ENCODE assay signal across 1 cellular context in the genomic region with DNA sequence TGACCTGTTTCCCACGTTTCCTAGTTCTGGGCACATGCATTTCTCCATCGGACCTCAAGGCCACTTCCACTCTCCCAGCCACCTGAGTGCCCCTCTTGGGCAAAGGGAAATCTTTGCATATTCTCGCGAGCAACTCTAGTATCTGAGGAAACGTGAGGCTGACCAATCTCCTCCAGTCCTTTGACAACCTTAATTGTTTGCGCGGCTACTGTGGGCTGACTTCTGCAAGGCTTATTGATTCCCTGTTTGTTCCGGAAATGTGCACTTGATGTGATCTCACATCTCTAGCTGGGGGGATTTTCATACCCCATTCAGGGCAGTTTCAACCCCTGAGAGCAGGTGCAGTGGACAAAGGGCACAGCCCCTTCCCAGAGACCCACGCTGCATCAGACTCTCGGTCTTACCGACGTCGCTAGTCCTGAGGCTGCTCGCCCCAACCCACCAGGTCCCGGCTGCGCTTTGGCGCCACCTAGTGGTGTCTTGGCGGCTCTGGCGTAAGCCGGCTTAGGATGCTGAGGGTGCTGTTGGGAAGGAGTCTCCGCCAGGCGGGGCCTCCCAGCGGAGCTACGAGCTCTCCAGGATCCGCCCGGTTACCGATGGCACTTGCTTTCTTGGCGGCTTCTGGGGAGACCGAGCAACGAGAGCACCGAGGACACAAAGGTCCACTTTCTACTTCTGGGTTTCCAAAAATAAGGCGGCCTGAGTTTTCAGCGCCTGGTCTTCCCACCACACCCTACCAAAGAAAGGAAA.
TF ChIP-seq lines count a peak whose summit lies in the region.

No MANE protein-coding gene starts in this region.

TF ChIP-seq in HepG2, 621 proteins besides CTCF, POLR2A, EP300 and RAD21 (continued from another document and continues in another):
- TF ChIP-seq, protein P1, sequence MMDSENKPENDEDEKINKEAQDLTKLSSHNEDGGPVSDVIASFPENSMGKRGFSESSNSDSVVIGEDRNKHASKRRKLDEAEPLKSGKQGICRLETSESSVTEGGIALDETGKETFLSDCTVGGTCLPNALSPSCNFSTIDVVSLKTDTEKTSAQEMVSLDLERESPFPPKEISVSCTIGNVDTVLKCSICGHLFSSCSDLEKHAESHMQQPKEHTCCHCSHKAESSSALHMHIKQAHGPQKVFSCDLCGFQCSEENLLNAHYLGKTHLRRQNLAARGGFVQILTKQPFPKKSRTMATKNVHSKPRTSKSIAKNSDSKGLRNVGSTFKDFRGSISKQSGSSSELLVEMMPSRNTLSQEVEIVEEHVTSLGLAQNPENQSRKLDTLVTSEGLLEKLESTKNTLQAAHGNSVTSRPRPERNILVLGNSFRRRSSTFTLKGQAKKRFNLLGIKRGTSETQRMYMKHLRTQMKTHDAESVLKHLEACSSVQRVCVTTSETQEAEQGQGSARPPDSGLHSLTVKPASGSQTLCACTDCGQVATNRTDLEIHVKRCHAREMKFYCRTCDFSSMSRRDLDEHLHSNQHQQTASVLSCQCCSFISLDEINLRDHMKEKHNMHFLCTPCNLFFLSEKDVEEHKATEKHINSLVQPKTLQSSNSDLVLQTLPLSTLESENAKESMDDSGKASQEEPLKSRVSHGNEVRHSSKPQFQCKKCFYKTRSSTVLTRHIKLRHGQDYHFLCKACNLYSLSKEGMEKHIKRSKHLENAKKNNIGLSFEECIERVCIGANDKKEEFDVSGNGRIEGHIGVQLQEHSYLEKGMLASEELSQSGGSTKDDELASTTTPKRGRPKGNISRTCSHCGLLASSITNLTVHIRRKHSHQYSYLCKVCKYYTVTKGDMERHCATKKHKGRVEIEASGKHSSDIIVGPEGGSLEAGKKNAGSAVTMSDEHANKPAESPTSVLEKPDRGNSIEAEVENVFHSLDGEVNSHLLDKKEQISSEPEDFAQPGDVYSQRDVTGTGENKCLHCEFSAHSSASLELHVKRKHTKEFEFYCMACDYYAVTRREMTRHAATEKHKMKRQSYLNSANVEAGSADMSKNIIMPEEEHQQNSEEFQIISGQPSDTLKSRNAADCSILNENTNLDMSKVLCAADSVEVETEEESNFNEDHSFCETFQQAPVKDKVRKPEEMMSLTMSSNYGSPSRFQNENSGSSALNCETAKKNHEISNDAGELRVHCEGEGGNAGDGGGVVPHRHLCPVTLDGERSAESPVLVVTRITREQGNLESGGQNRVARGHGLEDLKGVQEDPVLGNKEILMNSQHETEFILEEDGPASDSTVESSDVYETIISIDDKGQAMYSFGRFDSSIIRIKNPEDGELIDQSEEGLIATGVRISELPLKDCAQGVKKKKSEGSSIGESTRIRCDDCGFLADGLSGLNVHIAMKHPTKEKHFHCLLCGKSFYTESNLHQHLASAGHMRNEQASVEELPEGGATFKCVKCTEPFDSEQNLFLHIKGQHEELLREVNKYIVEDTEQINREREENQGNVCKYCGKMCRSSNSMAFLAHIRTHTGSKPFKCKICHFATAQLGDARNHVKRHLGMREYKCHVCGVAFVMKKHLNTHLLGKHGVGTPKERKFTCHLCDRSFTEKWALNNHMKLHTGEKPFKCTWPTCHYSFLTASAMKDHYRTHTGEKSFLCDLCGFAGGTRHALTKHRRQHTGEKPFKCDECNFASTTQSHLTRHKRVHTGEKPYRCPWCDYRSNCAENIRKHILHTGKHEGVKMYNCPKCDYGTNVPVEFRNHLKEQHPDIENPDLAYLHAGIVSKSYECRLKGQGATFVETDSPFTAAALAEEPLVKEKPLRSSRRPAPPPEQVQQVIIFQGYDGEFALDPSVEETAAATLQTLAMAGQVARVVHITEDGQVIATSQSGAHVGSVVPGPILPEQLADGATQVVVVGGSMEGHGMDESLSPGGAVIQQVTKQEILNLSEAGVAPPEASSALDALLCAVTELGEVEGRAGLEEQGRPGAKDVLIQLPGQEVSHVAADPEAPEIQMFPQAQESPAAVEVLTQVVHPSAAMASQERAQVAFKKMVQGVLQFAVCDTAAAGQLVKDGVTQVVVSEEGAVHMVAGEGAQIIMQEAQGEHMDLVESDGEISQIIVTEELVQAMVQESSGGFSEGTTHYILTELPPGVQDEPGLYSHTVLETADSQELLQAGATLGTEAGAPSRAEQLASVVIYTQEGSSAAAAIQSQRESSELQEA (CRISPR knock-in tag; IDR thresholded peaks at IDR 0.05; ENCODE audit: not compliant biosample characterization) = peak; percentile 76
- TF ChIP-seq HNF4G (IDR thresholded peaks at IDR 0.05; ENCODE audit: borderline replicate concordance, low read depth, low read length) (no peak), HNF4G (CRISPR knock-in tag; IDR thresholded peaks at IDR 0.05; ENCODE audit: borderline replicate concordance, low read depth) (no peak), MEF2D (CRISPR knock-in tag; IDR thresholded peaks at IDR 0.05) (no peak), MYNN (CRISPR knock-in tag; IDR thresholded peaks at IDR 0.05; ENCODE audit: low read depth) (no peak), ZNF350 (CRISPR knock-in tag; IDR thresholded peaks at IDR 0.05; ENCODE audit: borderline replicate concordance, low read depth) (peak; percentile 89; the same call in 1 of the 2 replicates), MZF1 (CRISPR knock-in tag; IDR thresholded peaks at IDR 0.05; ENCODE audit: borderline replicate concordance) (no peak; the same call in 1 of the 2 replicates), HMGA1 (CRISPR knock-in tag; conservative IDR thresholded peaks at IDR 0.05) (no peak), PPARG (CRISPR knock-in tag; conservative IDR thresholded peaks at IDR 0.05) (peak; percentile 52; the same call in 1 of the 2 replicates), GPN1 (CRISPR knock-in tag; IDR thresholded peaks at IDR 0.05; ENCODE audit: borderline replicate concordance) (no peak), ZNF10 (CRISPR knock-in tag; IDR thresholded peaks at IDR 0.05; ENCODE audit: borderline replicate concordance, low read depth) (no peak), ETV6 (CRISPR knock-in tag; conservative IDR thresholded peaks at IDR 0.05) (peak; percentile 22; the same call in 1 of the 2 replicates), KLF13 (CRISPR knock-in tag; IDR thresholded peaks at IDR 0.05) (no peak), CBX1 (IDR thresholded peaks at IDR 0.05; ENCODE audit: low read depth) (peak; percentile 86), ZNF777 (CRISPR knock-in tag; IDR thresholded peaks at IDR 0.05) (peak; percentile 75), ZMYM2 (CRISPR knock-in tag; IDR thresholded peaks at IDR 0.05) (peak; percentile 51; the same call in 1 of the 2 replicates), MIER2 (CRISPR knock-in tag; IDR thresholded peaks at IDR 0.05) (peak; percentile 73), ESRRA (CRISPR knock-in tag; IDR thresholded peaks at IDR 0.05; ENCODE audit: low read depth) (0 out of 2 replicates have a peak, but pooled peaks have one; percentile 46), NCOR1 (IDR thresholded peaks at IDR 0.05; ENCODE audit: borderline replicate concordance, low read length) (no peak), HOXA5 (CRISPR knock-in tag; IDR thresholded peaks at IDR 0.05) (no peak; the same call in 1 of the 2 replicates), CCDC6 (CRISPR knock-in tag; IDR thresholded peaks at IDR 0.05) (peak; percentile 69), ZNF33B (CRISPR knock-in tag; IDR thresholded peaks at IDR 0.05) (peak; percentile 69; the same call in 1 of the 2 replicates)
- TF ChIP-seq, protein P2, sequence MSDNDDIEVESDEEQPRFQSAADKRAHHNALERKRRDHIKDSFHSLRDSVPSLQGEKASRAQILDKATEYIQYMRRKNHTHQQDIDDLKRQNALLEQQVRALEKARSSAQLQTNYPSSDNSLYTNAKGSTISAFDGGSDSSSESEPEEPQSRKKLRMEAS (IDR thresholded peaks at IDR 0.05) = peak; percentile 51
- TF ChIP-seq, protein P3, sequence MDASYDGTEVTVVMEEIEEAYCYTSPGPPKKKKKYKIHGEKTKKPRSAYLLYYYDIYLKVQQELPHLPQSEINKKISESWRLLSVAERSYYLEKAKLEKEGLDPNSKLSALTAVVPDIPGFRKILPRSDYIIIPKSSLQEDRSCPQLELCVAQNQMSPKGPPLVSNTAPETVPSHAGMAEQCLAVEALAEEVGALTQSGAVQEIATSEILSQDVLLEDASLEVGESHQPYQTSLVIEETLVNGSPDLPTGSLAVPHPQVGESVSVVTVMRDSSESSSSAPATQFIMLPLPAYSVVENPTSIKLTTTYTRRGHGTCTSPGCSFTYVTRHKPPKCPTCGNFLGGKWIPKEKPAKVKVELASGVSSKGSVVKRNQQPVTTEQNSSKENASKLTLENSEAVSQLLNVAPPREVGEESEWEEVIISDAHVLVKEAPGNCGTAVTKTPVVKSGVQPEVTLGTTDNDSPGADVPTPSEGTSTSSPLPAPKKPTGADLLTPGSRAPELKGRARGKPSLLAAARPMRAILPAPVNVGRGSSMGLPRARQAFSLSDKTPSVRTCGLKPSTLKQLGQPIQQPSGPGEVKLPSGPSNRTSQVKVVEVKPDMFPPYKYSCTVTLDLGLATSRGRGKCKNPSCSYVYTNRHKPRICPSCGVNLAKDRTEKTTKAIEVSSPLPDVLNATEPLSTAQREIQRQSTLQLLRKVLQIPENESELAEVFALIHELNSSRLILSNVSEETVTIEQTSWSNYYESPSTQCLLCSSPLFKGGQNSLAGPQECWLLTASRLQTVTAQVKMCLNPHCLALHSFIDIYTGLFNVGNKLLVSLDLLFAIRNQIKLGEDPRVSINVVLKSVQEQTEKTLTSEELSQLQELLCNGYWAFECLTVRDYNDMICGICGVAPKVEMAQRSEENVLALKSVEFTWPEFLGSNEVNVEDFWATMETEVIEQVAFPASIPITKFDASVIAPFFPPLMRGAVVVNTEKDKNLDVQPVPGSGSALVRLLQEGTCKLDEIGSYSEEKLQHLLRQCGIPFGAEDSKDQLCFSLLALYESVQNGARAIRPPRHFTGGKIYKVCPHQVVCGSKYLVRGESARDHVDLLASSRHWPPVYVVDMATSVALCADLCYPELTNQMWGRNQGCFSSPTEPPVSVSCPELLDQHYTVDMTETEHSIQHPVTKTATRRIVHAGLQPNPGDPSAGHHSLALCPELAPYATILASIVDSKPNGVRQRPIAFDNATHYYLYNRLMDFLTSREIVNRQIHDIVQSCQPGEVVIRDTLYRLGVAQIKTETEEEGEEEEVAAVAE (CRISPR knock-in tag; IDR thresholded peaks at IDR 0.05; ENCODE audit: borderline replicate concordance) = peak; percentile 40; the same call in 1 of the 2 replicates
- TF ChIP-seq, protein P4, sequence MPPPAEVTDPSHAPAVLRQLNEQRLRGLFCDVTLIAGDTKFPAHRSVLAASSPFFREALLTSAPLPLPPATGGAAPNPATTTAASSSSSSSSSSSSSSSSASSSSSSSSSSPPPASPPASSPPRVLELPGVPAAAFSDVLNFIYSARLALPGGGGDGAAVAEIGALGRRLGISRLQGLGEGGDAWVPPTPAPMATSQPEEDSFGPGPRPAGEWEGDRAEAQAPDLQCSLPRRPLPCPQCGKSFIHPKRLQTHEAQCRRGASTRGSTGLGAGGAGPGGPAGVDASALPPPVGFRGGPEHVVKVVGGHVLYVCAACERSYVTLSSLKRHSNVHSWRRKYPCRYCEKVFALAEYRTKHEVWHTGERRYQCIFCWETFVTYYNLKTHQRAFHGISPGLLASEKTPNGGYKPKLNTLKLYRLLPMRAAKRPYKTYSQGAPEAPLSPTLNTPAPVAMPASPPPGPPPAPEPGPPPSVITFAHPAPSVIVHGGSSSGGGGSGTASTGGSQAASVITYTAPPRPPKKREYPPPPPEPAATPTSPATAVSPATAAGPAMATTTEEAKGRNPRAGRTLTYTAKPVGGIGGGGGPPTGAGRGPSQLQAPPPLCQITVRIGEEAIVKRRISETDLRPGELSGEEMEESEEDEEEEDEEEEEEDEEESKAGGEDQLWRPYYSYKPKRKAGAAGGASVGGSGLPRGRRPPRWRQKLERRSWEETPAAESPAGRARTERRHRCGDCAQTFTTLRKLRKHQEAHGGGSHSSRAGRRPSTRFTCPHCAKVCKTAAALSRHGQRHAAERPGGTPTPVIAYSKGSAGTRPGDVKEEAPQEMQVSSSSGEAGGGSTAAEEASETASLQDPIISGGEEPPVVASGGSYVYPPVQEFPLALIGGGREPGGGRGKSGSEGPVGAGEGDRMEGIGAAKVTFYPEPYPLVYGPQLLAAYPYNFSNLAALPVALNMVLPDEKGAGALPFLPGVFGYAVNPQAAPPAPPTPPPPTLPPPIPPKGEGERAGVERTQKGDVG (CRISPR knock-in tag; IDR thresholded peaks at IDR 0.05; ENCODE audit: borderline replicate concordance) = peak; percentile 74; the same call in 1 of the 2 replicates
- TF ChIP-seq, protein P5, sequence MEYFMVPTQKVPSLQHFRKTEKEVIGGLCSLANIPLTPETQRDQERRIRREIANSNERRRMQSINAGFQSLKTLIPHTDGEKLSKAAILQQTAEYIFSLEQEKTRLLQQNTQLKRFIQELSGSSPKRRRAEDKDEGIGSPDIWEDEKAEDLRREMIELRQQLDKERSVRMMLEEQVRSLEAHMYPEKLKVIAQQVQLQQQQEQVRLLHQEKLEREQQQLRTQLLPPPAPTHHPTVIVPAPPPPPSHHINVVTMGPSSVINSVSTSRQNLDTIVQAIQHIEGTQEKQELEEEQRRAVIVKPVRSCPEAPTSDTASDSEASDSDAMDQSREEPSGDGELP (IDR thresholded peaks at IDR 0.05; ENCODE audit: borderline replicate concordance, low read depth) = peak; percentile 27; the same call in 1 of the 2 replicates
- TF ChIP-seq, protein P6, sequence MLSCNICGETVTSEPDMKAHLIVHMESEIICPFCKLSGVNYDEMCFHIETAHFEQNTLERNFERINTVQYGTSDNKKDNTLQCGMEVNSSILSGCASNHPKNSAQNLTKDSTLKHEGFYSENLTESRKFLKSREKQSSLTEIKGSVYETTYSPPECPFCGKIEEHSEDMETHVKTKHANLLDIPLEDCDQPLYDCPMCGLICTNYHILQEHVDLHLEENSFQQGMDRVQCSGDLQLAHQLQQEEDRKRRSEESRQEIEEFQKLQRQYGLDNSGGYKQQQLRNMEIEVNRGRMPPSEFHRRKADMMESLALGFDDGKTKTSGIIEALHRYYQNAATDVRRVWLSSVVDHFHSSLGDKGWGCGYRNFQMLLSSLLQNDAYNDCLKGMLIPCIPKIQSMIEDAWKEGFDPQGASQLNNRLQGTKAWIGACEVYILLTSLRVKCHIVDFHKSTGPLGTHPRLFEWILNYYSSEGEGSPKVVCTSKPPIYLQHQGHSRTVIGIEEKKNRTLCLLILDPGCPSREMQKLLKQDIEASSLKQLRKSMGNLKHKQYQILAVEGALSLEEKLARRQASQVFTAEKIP (CRISPR knock-in tag; IDR thresholded peaks at IDR 0.05; ENCODE audit: borderline replicate concordance) = no peak
- TF ChIP-seq, protein P7, sequence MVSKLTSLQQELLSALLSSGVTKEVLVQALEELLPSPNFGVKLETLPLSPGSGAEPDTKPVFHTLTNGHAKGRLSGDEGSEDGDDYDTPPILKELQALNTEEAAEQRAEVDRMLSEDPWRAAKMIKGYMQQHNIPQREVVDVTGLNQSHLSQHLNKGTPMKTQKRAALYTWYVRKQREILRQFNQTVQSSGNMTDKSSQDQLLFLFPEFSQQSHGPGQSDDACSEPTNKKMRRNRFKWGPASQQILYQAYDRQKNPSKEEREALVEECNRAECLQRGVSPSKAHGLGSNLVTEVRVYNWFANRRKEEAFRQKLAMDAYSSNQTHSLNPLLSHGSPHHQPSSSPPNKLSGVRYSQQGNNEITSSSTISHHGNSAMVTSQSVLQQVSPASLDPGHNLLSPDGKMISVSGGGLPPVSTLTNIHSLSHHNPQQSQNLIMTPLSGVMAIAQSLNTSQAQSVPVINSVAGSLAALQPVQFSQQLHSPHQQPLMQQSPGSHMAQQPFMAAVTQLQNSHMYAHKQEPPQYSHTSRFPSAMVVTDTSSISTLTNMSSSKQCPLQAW (CRISPR knock-in tag; IDR thresholded peaks at IDR 0.05) = peak; percentile 62; the same call in 1 of the 2 replicates
